In genomic region chr19:4760285-4760650, GRCh38 we compare ENCODE assay signal across 9 cellular contexts. TPM values are rescaled to one million over a fixed set of nuclear protein-coding genes. Genes with fewer than 3 reads are reported as not detected.
DNase-seq lines count a peak whose midpoint lies in the region; ATAC-seq, FAIRE-seq and TF ChIP-seq lines count a peak whose summit lies in the region.
"Had no signal": no experiment of that assay in that cellular context is flagged by ENCODE, and none has a peak within 500 bp of the region (broad histone marks: within the 10 kb centered on the region; RNA-seq: fewer than 3 reads in every experiment).

No MANE protein-coding gene starts in this region.

- H3K9ac ChIP-seq in SK-N-MC (ENCODE audit: insufficient read length) (no peak overlapping the region), fibroblast of lung (ENCODE audit: insufficient read depth, low read length) (no peak overlapping the region)

- no peaks in the 10 kb centered on the region for H4K20me1 ChIP-seq in fibroblast of lung (ENCODE audit: control insufficient read depth, extremely low read depth, insufficient read depth, low read length)

- 32 to 36% (median 36%) methylated on average over 10 of the region's 10 CpGs for WGBS in psoas muscle, 3 donors

- peak overlapping the region; percentile 32 for H3K4me2 ChIP-seq in fibroblast of lung (ENCODE audit: extremely low read depth, insufficient read depth, low read length)

- H3K27ac ChIP-seq in SK-N-MC (no peak overlapping the region), fibroblast of lung (ENCODE audit: insufficient read depth, low read length) (no peak overlapping the region), psoas muscle (no peak overlapping the region)

- H3K4me3 ChIP-seq in SK-N-MC (peak overlapping the region; percentile 73), fibroblast of lung (replicated peaks in 1 of 4; ENCODE audit: control extremely low read depth in 1 of 4, insufficient read depth in 1 of 4, low read depth in 3 of 4, low read length in 4 of 4) (peak overlapping the region in 1 of 4 experiments; percentile 40), psoas muscle (peak overlapping the region; percentile 57)
- H3K4me3 ChIP-seq: lung had no signal

- TF ChIP-seq CTCF in fibroblast of lung (conservative IDR thresholded peaks at IDR 0.05 in 1 of 2, IDR thresholded peaks at IDR 0.05 in 1 of 2; ENCODE audit: low read depth in 1 of 2, low read length in 2 of 2) (no peak), psoas muscle (IDR thresholded peaks at IDR 0.05) (no peak)

- H3K9me3 ChIP-seq in SK-N-MC (ENCODE audit: low read depth, low read length): no peaks in the 10 kb centered on the region
- no peaks in the 10 kb centered on the region for H3K9me3 ChIP-seq in fibroblast of lung (ENCODE audit: control insufficient read depth, insufficient read depth, low read depth, low read length)
- H3K9me3 ChIP-seq in psoas muscle: no peaks in the 10 kb centered on the region

- DNase-seq in GM19239 (ENCODE audit: insufficient read length, low spot score): no peak
- DNase-seq in SK-N-MC (ENCODE audit: low read depth, low spot score): no peak
- DNase-seq in fibroblast of lung (ENCODE audit: low read depth in 2 of 2): no peak
- no peak for DNase-seq in psoas muscle
- no peak for DNase-seq in left colon
- no peak for DNase-seq in putamen (ENCODE audit: low spot score)
- DNase-seq in GF-D8 (lab: John Stamatoyannopoulos, UW): no peak

- FAIRE-seq in GM19239 (lab: Jason Lieb, UNC): peak; percentile 26

- H3K4me1 ChIP-seq in fibroblast of lung (ENCODE audit: control insufficient read depth, extremely low read depth, insufficient read depth, low read length): no peaks in the 10 kb centered on the region
- H3K4me1 ChIP-seq in psoas muscle: peaks cover 4% of the 10 kb centered on the region

- intact Hi-C loops in psoas muscle (cut with DNase I): no loop called here
- intact Hi-C loops in left colon (cut with DNase I, micrococcal nuclease): no loop called here

- H2AFZ ChIP-seq in fibroblast of lung (ENCODE audit: low read length): no peak overlapping the region

- H3K79me2 ChIP-seq in fibroblast of lung (ENCODE audit: control insufficient read depth, insufficient read depth, low read length): no peaks in the 10 kb centered on the region

- H3K36me3 ChIP-seq in SK-N-MC (ENCODE audit: insufficient read depth, low read length): no peaks in the 10 kb centered on the region
- no peaks in the 10 kb centered on the region for H3K36me3 ChIP-seq in fibroblast of lung (ENCODE audit: control insufficient read depth, insufficient read depth, low read length)
- H3K36me3 ChIP-seq in psoas muscle (ENCODE audit: insufficient read depth in 1 of 2, low read depth in 1 of 2): no peaks in the 10 kb centered on the region

- ATAC-seq in psoas muscle: no peak
- no peak for ATAC-seq in left colon
- ATAC-seq in activated CD4-positive, CD25-positive, alpha-beta regulatory T cell treated with anti-CD3 and anti-CD28 coated beads, Interleukin-2, amount 50 U/mL, for 24 hours: no peak

- H3K27me3 ChIP-seq in fibroblast of lung (ENCODE audit: control insufficient read depth, insufficient read depth, low read length) (peaks cover 6% of the 10 kb centered on the region), psoas muscle (ENCODE audit: insufficient read depth in 3 of 3, low read length in 2 of 3) (peaks cover 0 to 9% (median 3%) of the 10 kb centered on the region in 3 donors)

RNA-seq across cellular contexts. Expression of gene FEM1A, which starts 31.3 kb away (rescaled TPM):
- 9.5 and 10.1 TPM in 2 replicates for total RNA-seq in fibroblast of lung
- 3.2 and 4.1 TPM in 2 replicates for polyA plus RNA-seq in fibroblast of lung
- polyA plus RNA-seq in fibroblast of lung (2012): 0.71 and 0.72 TPM in 2 replicates
- polyA minus RNA-seq in fibroblast of lung (ENCODE audit: low replicate concordance): 6.5 and 7.0 TPM in 2 replicates
- 100 to 1,000 TPM; 135 to 210 (median 149) TPM for total RNA-seq in psoas muscle
- 100 to 1,000 TPM in 1 of 3 donors, 10 to 100 TPM in 2; 63.2 to 214 (median 96.3) TPM for polyA plus RNA-seq in psoas muscle
- 10 to 100 TPM; 10.9 to 11.2 TPM for total RNA-seq in left colon

RNA-seq across cellular contexts. Expression of gene DPP9, which starts 36.6 kb away (rescaled TPM):
- total RNA-seq in fibroblast of lung: 14.4 and 27.1 TPM in 2 replicates
- 3.6 and 8.2 TPM in 2 replicates for polyA plus RNA-seq in fibroblast of lung
- 23.9 and 51.6 TPM in 2 replicates for polyA plus RNA-seq in fibroblast of lung (2012)
- 53.6 and 82.5 TPM in 2 replicates for polyA minus RNA-seq in fibroblast of lung (ENCODE audit: low replicate concordance)
- 10 to 100 TPM; 55.9 to 97.4 (median 78.6) TPM for total RNA-seq in psoas muscle
- 100 to 1,000 TPM in 2 of 3 donors, 10 to 100 TPM in 1; 64.6 to 138 (median 108) TPM for polyA plus RNA-seq in psoas muscle
- 10 to 100 TPM; 59.9 to 72.8 TPM for total RNA-seq in left colon

Comparison
In these comparisons a context has a peak if more than half of its experiments do, and no peak if none do; other contexts are left out.
1. RNA of gene FEM1A, which starts 31.3 kb away (total RNA-seq): 135 to 210 TPM in psoas muscle; 10.9 to 11.2 TPM in left colon and 9.5 to 10.1 TPM in fibroblast of lung; every median in the first group is over 10 times any median in the second.